20 cellular contexts compared by ENCODE assay signal in genomic region chr17:56392274-56392673, GRCh38.
A peak's percentile ranks its signal among the peaks of the same experiment; 100 is the strongest.
DNase-seq lines count a peak whose midpoint lies in the region; ATAC-seq lines count a peak whose summit lies in the region.
"Had no signal": no experiment of that assay in that cellular context is flagged by ENCODE, and none has a peak within 500 bp of the region (broad histone marks: within the 10 kb centered on the region; RNA-seq: fewer than 3 reads in every experiment).

No MANE protein-coding gene starts in this region.

- DNase-seq in DMS53 (lab: John Stamatoyannopoulos, UW): peak; percentile 63
- DNase-seq in Daoy (ENCODE audit: low read depth): peak; percentile 13
- peak; percentile 51 to 85 for DNase-seq in SJSA1 (ENCODE audit: low read depth in 1 of 2, low spot score in 2 of 2)
- peak; percentile 1 for DNase-seq in skeletal muscle cell (ENCODE audit: low read depth)
- no peak for DNase-seq in activated naive CD4-positive, alpha-beta T cell treated with Interleukin-2 at 50 U/mL for 16 hours
- DNase-seq in NCI-H446 (lab: John Stamatoyannopoulos, UW): no peak
- no peak for DNase-seq in cerebellar cortex (ENCODE audit: low spot score)
- DNase-seq: ACHN; BE2C; C1 segment of cervical spinal cord; Caco-2; CD4-positive, CD25-positive, alpha-beta regulatory T cell; DMS153; DND-41; GM23248; HCEC 1CT; HFFc6; IMR-90 had no signal

- H3K4me3 ChIP-seq in SJSA1 (no peak overlapping the region), skeletal muscle cell (ENCODE audit: low read depth, low read length) (no peak overlapping the region)
- H3K4me3 ChIP-seq: GM23248, K562 had no signal

- no peak for ATAC-seq in HG03280 (IDR thresholded peaks at IDR 0.05; ENCODE audit: unreplicated experiment)
- ATAC-seq: K562 had no signal

- H3K27me3 ChIP-seq in SJSA1 (replicated peaks): no peaks in the 10 kb centered on the region
- H3K27me3 ChIP-seq: BE2C had no signal

- no peaks in the 10 kb centered on the region for H3K36me3 ChIP-seq in SJSA1
- H3K36me3 ChIP-seq: BE2C had no signal

- H3K4me1 ChIP-seq in SJSA1 (replicated peaks): peaks cover 40% of the 10 kb centered on the region
- H3K4me1 ChIP-seq: BE2C, Caco-2 had no signal

- H3K27ac ChIP-seq in SJSA1: peak overlapping the region; percentile 57; the same call in 1 of the 2 replicates
- H3K27ac ChIP-seq: GM23248 had no signal

- 0 out of 2 replicates have a peak, but pooled peaks cover 4% of the 10 kb centered on the region for H3K9me3 ChIP-seq in SJSA1 (replicated peaks)
- H3K9me3 ChIP-seq: BE2C had no signal

Comparison
In these comparisons a context has a peak if more than half of its experiments do, and no peak if none do; other contexts are left out.
1. DNase-seq: peak in DMS53 (single experiment), Daoy (single experiment), SJSA1 (2 of 2) and skeletal muscle cell (single experiment); none in activated naive CD4-positive, alpha-beta T cell treated with Interleukin-2 at 50 U/mL for 16 hours (single experiment), NCI-H446 (0 of 2) and cerebellar cortex (single experiment).